Comparison of ENCODE assay signal across 8 cellular contexts in genomic region chrX:9465380-9466114, GRCh38. TPM values are rescaled to one million over a fixed set of nuclear protein-coding genes. Genes with fewer than 3 reads are reported as not detected.
DNase-seq lines count a peak whose midpoint lies in the region; TF ChIP-seq lines count a peak whose summit lies in the region.

No MANE protein-coding gene starts in this region.

- no peaks in the 10 kb centered on the region for H3K9me3 Mint-ChIP-seq in activated CD4-positive, alpha-beta T cell treated with anti-CD3 and anti-CD28 coated beads, Interleukin-2, amount 10 ng/mL, durations not matched to agents 7 days and 5 days
- H3K9me3 Mint-ChIP-seq in nephron progenitor cell = peaks cover 35% of the 10 kb centered on the region

- POLR2A ChIA-PET in activated CD4-positive, alpha-beta T cell treated with anti-CD3 and anti-CD28 coated beads, Interleukin-2, amount 10 ng/mL, durations not matched to agents 7 days and 5 days (lab: Charles Lee) = no interaction called here

- no peaks in the 10 kb centered on the region for H3K27me3 Mint-ChIP-seq in activated CD4-positive, alpha-beta T cell treated with anti-CD3 and anti-CD28 coated beads, Interleukin-2, amount 10 ng/mL, durations not matched to agents 7 days and 5 days
- no peaks in the 10 kb centered on the region for H3K27me3 Mint-ChIP-seq in nephron progenitor cell (ENCODE audit: low read depth, poor library complexity)

- H3K27ac Mint-ChIP-seq in activated CD4-positive, alpha-beta T cell treated with anti-CD3 and anti-CD28 coated beads, Interleukin-2, amount 10 ng/mL, durations not matched to agents 7 days and 5 days = peak overlapping the region; percentile 62
- no peak overlapping the region for H3K27ac Mint-ChIP-seq in nephron progenitor cell

- H3K36me3 Mint-ChIP-seq in activated CD4-positive, alpha-beta T cell treated with anti-CD3 and anti-CD28 coated beads, Interleukin-2, amount 10 ng/mL, durations not matched to agents 7 days and 5 days (ENCODE audit: low read depth) = peaks cover 12% of the 10 kb centered on the region
- peaks cover 17% of the 10 kb centered on the region for H3K36me3 Mint-ChIP-seq in nephron progenitor cell (ENCODE audit: low read depth)

- H3K4me3 Mint-ChIP-seq in activated CD4-positive, alpha-beta T cell treated with anti-CD3 and anti-CD28 coated beads, Interleukin-2, amount 10 ng/mL, durations not matched to agents 7 days and 5 days = peak overlapping the region; percentile 76
- peak overlapping the region; percentile 87 for H3K4me3 Mint-ChIP-seq in nephron progenitor cell

- H3K4me3 ChIP-seq in epithelial cell of esophagus (ENCODE audit: low read length) = peak overlapping the region; percentile 53

- peaks cover 50% of the 10 kb centered on the region for H3K4me1 Mint-ChIP-seq in activated CD4-positive, alpha-beta T cell treated with anti-CD3 and anti-CD28 coated beads, Interleukin-2, amount 10 ng/mL, durations not matched to agents 7 days and 5 days
- peaks cover 48% of the 10 kb centered on the region for H3K4me1 Mint-ChIP-seq in nephron progenitor cell

- no peak for TF ChIP-seq CTCF in epithelial cell of esophagus (IDR thresholded peaks at IDR 0.05; ENCODE audit: insufficient read depth, low read depth, low read length, missing control alignments)
- no peak for TF ChIP-seq CTCF in nephron progenitor cell (IDR thresholded peaks at IDR 0.05)

- CTCF ChIA-PET in activated CD4-positive, alpha-beta T cell treated with anti-CD3 and anti-CD28 coated beads, Interleukin-2, amount 10 ng/mL, durations not matched to agents 7 days and 5 days (lab: Charles Lee) = interaction anchor here (0.6 kb wide), 1 partner anchor 80 kb away, joined by 3 read pairs; no protein-coding TSS in a partner anchor

- DNase-seq in DMS 273 (lab: John Stamatoyannopoulos, UW; ENCODE audit: unreplicated experiment) (peak; percentile 51), DMS 273 treated with DMSO at 0.1 percent for 48 hours (lab: John Stamatoyannopoulos, UW) (no peak), HK-2 (ENCODE audit: unreplicated experiment) (peak; percentile 27), epithelial cell of esophagus (ENCODE audit: low read depth) (no peak), nephron progenitor cell (peak; percentile 29), foreskin melanocyte (no peak), NCI-H510A treated with DMSO at 0.1 percent for 48 hours (lab: John Stamatoyannopoulos, UW) (no peak)
- DNase-seq in activated CD4-positive, alpha-beta T cell treated with anti-CD3 and anti-CD28 coated beads, Interleukin-2, amount 10 ng/mL, durations not matched to agents 7 days and 5 days = peak; percentile 15

RNA-seq across cellular contexts. Expression of gene TBL1X, which starts 0.7 kb away (rescaled TPM):
- total RNA-seq in activated CD4-positive, alpha-beta T cell treated with anti-CD3 and anti-CD28 coated beads, Interleukin-2, amount 10 ng/mL, durations not matched to agents 7 days and 5 days = 10 to 100 TPM; 21.2 to 23.6 TPM

Comparison
In these comparisons a context has a peak if more than half of its experiments do, and no peak if none do; other contexts are left out.
1. DNase-seq: peak in DMS 273 (single experiment), HK-2 (single experiment), activated CD4-positive, alpha-beta T cell treated with anti-CD3 and anti-CD28 coated beads, Interleukin-2, amount 10 ng/mL, durations not matched to agents 7 days and 5 days (single experiment) and nephron progenitor cell (single experiment); none in DMS 273 treated with DMSO at 0.1 percent for 48 hours (single experiment), epithelial cell of esophagus (single experiment), foreskin melanocyte (single experiment) and NCI-H510A treated with DMSO at 0.1 percent for 48 hours (single experiment).